In the genomic region with DNA sequence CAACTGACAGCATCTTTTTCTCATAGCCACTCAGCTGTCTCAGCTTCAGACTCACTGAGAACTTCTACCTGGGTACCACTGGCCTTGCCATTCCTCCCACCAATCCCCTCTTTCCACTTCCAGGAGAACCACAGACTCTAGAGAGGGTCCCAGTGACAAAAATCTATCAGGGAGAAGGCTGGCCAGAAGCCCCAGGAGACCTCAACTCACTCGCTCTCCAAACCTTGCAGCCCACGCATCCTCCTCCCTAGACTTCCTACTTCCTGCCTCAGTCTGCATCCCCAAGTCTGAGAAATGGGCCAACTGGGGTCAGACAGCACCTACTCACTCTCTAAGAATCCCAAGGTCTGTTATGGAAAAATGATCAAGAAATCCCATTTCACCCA, we compare ENCODE assay signal across 25 cellular contexts. TPM values are rescaled to one million over a fixed set of nuclear protein-coding genes. Genes with fewer than 3 reads are reported as not detected.
DNase-seq lines count a peak whose midpoint lies in the region; ATAC-seq and TF ChIP-seq lines count a peak whose summit lies in the region.
"Had no signal": no experiment of that assay in that cellular context is flagged by ENCODE, and none has a peak within 500 bp of the region (broad histone marks: within the 10 kb centered on the region; RNA-seq: fewer than 3 reads in every experiment).

No MANE protein-coding gene starts in this region.

- H3K27me3 ChIP-seq in endodermal cell (ENCODE audit: control insufficient read depth, insufficient read depth, low read length, poor library complexity, severe bottlenecking) (peaks cover 35% of the 10 kb centered on the region), trophoblast cell (ENCODE audit: insufficient read depth, low read length) (no peaks in the 10 kb centered on the region)
- H3K27me3 ChIP-seq: SJSA1 had no signal

- peaks cover 10% of the 10 kb centered on the region for H3K9me3 Mint-ChIP-seq in endodermal cell
- H3K9me3 Mint-ChIP-seq: CD8-positive, alpha-beta T cell had no signal

- no peak overlapping the region for H2AK5ac ChIP-seq in trophoblast cell (ENCODE audit: low read length)

- H3K4me1 ChIP-seq in endodermal cell (ENCODE audit: control insufficient read depth, insufficient read depth, low read length) (peaks cover 5% of the 10 kb centered on the region), trophoblast cell (ENCODE audit: control insufficient read depth in 1 of 2, insufficient read depth in 2 of 2, low read length in 2 of 2) (peaks cover 13 to 27% of the 10 kb centered on the region in 2 experiments)

- H3K18ac ChIP-seq in trophoblast cell (ENCODE audit: low read length), result no peak overlapping the region

- H4K91ac ChIP-seq in trophoblast cell (ENCODE audit: low read depth, low read length), result peak overlapping the region; percentile 23

- H3K4me2 ChIP-seq in trophoblast cell (ENCODE audit: low read length), result no peak overlapping the region

- H3K27ac Mint-ChIP-seq in T-helper 17 cell (peak overlapping the region; percentile 68), endodermal cell (no peak overlapping the region)
- H3K27ac Mint-ChIP-seq: CD8-positive, alpha-beta T cell had no signal

- peaks cover 10% of the 10 kb centered on the region for H3K79me1 ChIP-seq in trophoblast cell (ENCODE audit: low read length)

- H3K36me3 Mint-ChIP-seq in T-helper 17 cell (ENCODE audit: low read depth) (peaks cover 5% of the 10 kb centered on the region), endodermal cell (ENCODE audit: low read depth) (no peaks in the 10 kb centered on the region)
- H3K36me3 Mint-ChIP-seq: CD8-positive, alpha-beta T cell had no signal

- DNase-seq in activated CD8-positive, alpha-beta memory T cell treated with anti-CD3 and anti-CD28 coated beads for 24 hours, result peak; percentile 32
- DNase-seq in activated CD8-positive, alpha-beta memory T cell treated with anti-CD3 and anti-CD28 coated beads, Interleukin-2, amount 50 U/mL, for 4 hours, result no peak
- no peak for DNase-seq in T-helper 17 cell
- DNase-seq in endodermal cell, result peak; percentile 8
- DNase-seq in trophoblast cell, result no peak
- no peak for DNase-seq in OCI-M1 (lab: John Stamatoyannopoulos, UW)
- no peak for DNase-seq in T-helper 1 cell
- DNase-seq: 8988T, AML-193, C1 segment of cervical spinal cord, GM23248, HCEC 1CT, MG63, NCI-H1048, NCI-H1417 treated with DMSO at 0.1 percent for 48 hours, NCI-H187, NCI-H446 treated with DMSO at 0.1 percent for 48 hours, NCI-H526 treated with DMSO at 0.1 percent for 48 hours had no signal

- H2BK5ac ChIP-seq in trophoblast cell (ENCODE audit: low read depth, low read length, poor library complexity), result no peak overlapping the region

- no peak for TF ChIP-seq CTCF in endodermal cell (conservative IDR thresholded peaks at IDR 0.05)

- no peak overlapping the region for H3K4ac ChIP-seq in trophoblast cell (ENCODE audit: low read depth, low read length)

- no peak overlapping the region for H2AFZ ChIP-seq in trophoblast cell (ENCODE audit: insufficient read depth, low read length, poor library complexity)
- H2AFZ ChIP-seq: GM23248 had no signal

- no peak overlapping the region for H4K12ac ChIP-seq in trophoblast cell (ENCODE audit: low read depth, low read length)

- H3K23ac ChIP-seq in trophoblast cell (ENCODE audit: low read length), result no peak overlapping the region

- H2BK120ac ChIP-seq in trophoblast cell (ENCODE audit: insufficient read depth, low read length, poor library complexity), result no peak overlapping the region

- no peak overlapping the region for H3K14ac ChIP-seq in trophoblast cell (ENCODE audit: low read length)

- 82 to 100% methylated on average over 2 of the region's 2 CpGs for WGBS in endodermal cell (ENCODE audit: insufficient coverage in 1 of 2, insufficient read length in 1 of 2), 2 experiments
- no CpG with 5 or more reads among the region's 2 CpGs for WGBS in trophoblast cell (ENCODE audit: extremely low coverage, insufficient coverage, insufficient read length)

- peaks cover 20% of the 10 kb centered on the region for H3K4me1 Mint-ChIP-seq in T-helper 17 cell
- H3K4me1 Mint-ChIP-seq in endodermal cell, result peaks cover 23% of the 10 kb centered on the region

- H3K79me2 ChIP-seq in trophoblast cell (ENCODE audit: control insufficient read depth, insufficient read depth, low read length, poor library complexity), result peaks cover 3% of the 10 kb centered on the region

- no peak overlapping the region for H3K4me3 Mint-ChIP-seq in T-helper 17 cell
- no peak overlapping the region for H3K4me3 Mint-ChIP-seq in endodermal cell
- H3K4me3 Mint-ChIP-seq: CD8-positive, alpha-beta T cell had no signal

- ATAC-seq in T-helper 17 cell (no peak), GM19351 (IDR thresholded peaks at IDR 0.05; ENCODE audit: unreplicated experiment) (no peak)
- ATAC-seq: CD8-positive, alpha-beta T cell had no signal

- H3K27ac ChIP-seq in endodermal cell (ENCODE audit: low read depth, low read length) (no peak overlapping the region), trophoblast cell (ENCODE audit: low read depth, low read length) (no peak overlapping the region)
- H3K27ac ChIP-seq: GM23248, SJSA1 had no signal

- H3K36me3 ChIP-seq in endodermal cell (ENCODE audit: control insufficient read depth, insufficient read depth, low read length) (no peaks in the 10 kb centered on the region), trophoblast cell (ENCODE audit: control insufficient read depth in 1 of 2, insufficient read depth in 2 of 2, low read length in 2 of 2) (no peaks in the 10 kb centered on the region)
- H3K36me3 ChIP-seq: MG63, SJSA1 had no signal

- H3K27me3 Mint-ChIP-seq in T-helper 17 cell, result peaks cover 27% of the 10 kb centered on the region
- peaks cover 59% of the 10 kb centered on the region for H3K27me3 Mint-ChIP-seq in endodermal cell (ENCODE audit: insufficient read depth)

- peak overlapping the region; percentile 16 for H2BK12ac ChIP-seq in trophoblast cell (ENCODE audit: low read length)

- H3K4me3 ChIP-seq in endodermal cell (ENCODE audit: low read length), result no peak overlapping the region
- H3K4me3 ChIP-seq in trophoblast cell (ENCODE audit: low read depth, low read length), result no peak overlapping the region
- H3K4me3 ChIP-seq: GM12878, GM23248, K562, MG63, SJSA1 had no signal

- peak overlapping the region; percentile 7 for H4K8ac ChIP-seq in trophoblast cell (ENCODE audit: low read depth, low read length)

- no peaks in the 10 kb centered on the region for H3K9me3 ChIP-seq in T-helper 17 cell (ENCODE audit: control insufficient read depth, low read length, poor library complexity, severe bottlenecking)
- peaks cover 4% of the 10 kb centered on the region for H3K9me3 ChIP-seq in endodermal cell (ENCODE audit: control insufficient read depth, low read length)
- no peaks in the 10 kb centered on the region for H3K9me3 ChIP-seq in trophoblast cell (ENCODE audit: insufficient read depth, low read depth, low read length)
- H3K9me3 ChIP-seq: MG63 had no signal

- no peak overlapping the region for H3K9ac ChIP-seq in endodermal cell (ENCODE audit: extremely low read depth, low read length, poor library complexity, severe bottlenecking)
- no peak overlapping the region for H3K9ac ChIP-seq in trophoblast cell (ENCODE audit: low read length)
- H3K9ac ChIP-seq: GM23248 had no signal

RNA-seq across cellular contexts. Expression of gene TMEM239, which starts 1.2 kb away (rescaled TPM):
- total RNA-seq in T-helper 17 cell (not detected), endodermal cell (not detected)
- not detected for polyA plus RNA-seq in endodermal cell (2013, experiment 1 of 2)
- not detected for polyA plus RNA-seq in endodermal cell (2013, experiment 2 of 2)
- 0.01 TPM in 1 of 2 replicates, not detected in the other for polyA plus RNA-seq in trophoblast cell (2013)
- total RNA-seq: CD8-positive, alpha-beta T cell; GM12878; GM23248; K562; LHCN-M2; Right ventricle myocardium inferior; SJSA1 had no signal
- polyA plus RNA-seq: GM12878, GM23248, K562 had no signal

RNA-seq across cellular contexts. Expression of gene C20orf141, which starts 2.5 kb away (rescaled TPM):
- total RNA-seq in T-helper 17 cell (not detected), endodermal cell (not detected)
- polyA plus RNA-seq in endodermal cell (2013, experiment 1 of 2), result not detected
- polyA plus RNA-seq in endodermal cell (2013, experiment 2 of 2), result not detected
- polyA plus RNA-seq in trophoblast cell (2013), result 0.19 and 0.31 TPM in 2 replicates
- total RNA-seq: CD8-positive, alpha-beta T cell; GM12878; GM23248; K562; LHCN-M2; Right ventricle myocardium inferior; SJSA1 had no signal
- polyA plus RNA-seq: GM12878, GM23248, K562 had no signal

RNA-seq across cellular contexts. Expression of gene CPXM1, which starts 16.9 kb away (rescaled TPM):
- total RNA-seq in T-helper 17 cell (under 1 TPM; 0.12 to 0.23 TPM), endodermal cell (100 to 1,000 TPM in 1 of 2 donors, 10 to 100 TPM in 1; 80.1 to 106 TPM)
- polyA plus RNA-seq in endodermal cell (2013, experiment 1 of 2), result 174 TPM
- 158 TPM for polyA plus RNA-seq in endodermal cell (2013, experiment 2 of 2)
- 21.0 and 21.4 TPM in 2 replicates for polyA plus RNA-seq in trophoblast cell (2013)
- total RNA-seq: GM23248, LHCN-M2 had no signal

RNA-seq across cellular contexts. Expression of gene PCED1A, which starts 23.1 kb away (rescaled TPM):
- total RNA-seq in T-helper 17 cell (10 to 100 TPM; 45.8 to 47.0 TPM), endodermal cell (10 to 100 TPM; 40.2 to 46.5 TPM)
- polyA plus RNA-seq in endodermal cell (2013, experiment 1 of 2), result 68.8 TPM
- 57.8 TPM for polyA plus RNA-seq in endodermal cell (2013, experiment 2 of 2)
- polyA plus RNA-seq in trophoblast cell (2013), result 31.4 and 32.3 TPM in 2 replicates

RNA-seq across cellular contexts. Expression of gene VPS16, which starts 23.2 kb away (rescaled TPM):
- total RNA-seq in T-helper 17 cell, result 10 to 100 TPM; 41.9 to 42.9 TPM
- 10 to 100 TPM; 36.8 to 37.5 TPM for total RNA-seq in endodermal cell
- polyA plus RNA-seq in endodermal cell (2013, experiment 1 of 2), result 41.2 TPM
- polyA plus RNA-seq in endodermal cell (2013, experiment 2 of 2), result 37.7 TPM
- 18.4 and 19.2 TPM in 2 replicates for polyA plus RNA-seq in trophoblast cell (2013)

Comparison
In these comparisons a context has a peak if more than half of its experiments do, and no peak if none do; other contexts are left out.
1. DNase-seq: peak in activated CD8-positive, alpha-beta memory T cell treated with anti-CD3 and anti-CD28 coated beads for 24 hours (single experiment) and endodermal cell (single experiment); none in activated CD8-positive, alpha-beta memory T cell treated with anti-CD3 and anti-CD28 coated beads, Interleukin-2, amount 50 U/mL, for 4 hours (single experiment), T-helper 17 cell (0 of 3), trophoblast cell (0 of 2), OCI-M1 (single experiment) and T-helper 1 cell (0 of 5).
2. RNA of gene CPXM1, which starts 16.9 kb away (total RNA-seq): 80.1 to 106 TPM in endodermal cell; 0.12 to 0.23 TPM in T-helper 17 cell; every median in the first group is over 10 times any median in the second.